ENCODE assay signal across 8 cellular contexts in genomic region chr10:74826142-74827044, GRCh38. TPM values are rescaled to one million over a fixed set of nuclear protein-coding genes. Genes with fewer than 3 reads are reported as not detected.
DNase-seq lines count a peak whose midpoint lies in the region; ATAC-seq and TF ChIP-seq lines count a peak whose summit lies in the region.

KAT6B (plus strand) TSS chr10:74826600; CDS start chr10:74842858, 16,258 bp downstream.

- intact Hi-C loops in CD14-positive monocyte (cut with micrococcal nuclease): loop anchor here (10.0 kb wide), 4 partner anchors 68 to 672 kb away; partner anchors contain the start of genes ADK (in 2 of the 2), AP3M1 (in 2 of the 2), COMTD1 (in 1 of the 2) and SAMD8 (in 1 of the 2)

- H3K9me3 Mint-ChIP-seq in CD14-positive monocyte: no peaks in the 10 kb centered on the region

- peaks cover 49% of the 10 kb centered on the region for H3K4me1 Mint-ChIP-seq in CD14-positive monocyte

- ATAC-seq in GM19351 (IDR thresholded peaks at IDR 0.05; ENCODE audit: unreplicated experiment): peak; percentile 83
- ATAC-seq in HG03521 (IDR thresholded peaks at IDR 0.05; ENCODE audit: unreplicated experiment): peak; percentile 83

- DNase-seq in CD14-positive monocyte (ENCODE audit: low spot score) (peak; percentile 100), NCI-H748 (lab: John Stamatoyannopoulos, UW; ENCODE audit: unreplicated experiment) (peak; percentile 100), cortex of kidney (lab: John Stamatoyannopoulos, UW) (peak; percentile 84), left kidney (ENCODE audit: low read depth, low spot score) (peak; percentile 100)
- peak; percentile 100 for DNase-seq in activated CD4-positive, alpha-beta T cell treated with anti-CD3 and anti-CD28 coated beads, Interleukin-2, amount 50 U/mL, for 1 hour
- peak; percentile 99 to 100 for DNase-seq in stimulated activated CD4-positive, alpha-beta T cell treated with anti-CD3 and anti-CD28 coated beads, Interleukin-2, amount 100 ng/mL, for 24 hours

- no peak for TF ChIP-seq CTCF in CD14-positive monocyte (IDR thresholded peaks at IDR 0.05)

- peaks cover 0 to 5% of the 10 kb centered on the region in 2 donors for H3K36me3 Mint-ChIP-seq in CD14-positive monocyte

- peak within 1 kb of the TSS; percentile 94 to 99 (median 98) for H3K27ac Mint-ChIP-seq in CD14-positive monocyte

- H3K27me3 Mint-ChIP-seq in CD14-positive monocyte (ENCODE audit: low read depth in 3 of 3): peaks cover 0 to 4% (median 0%) of the 10 kb centered on the region in 3 donors

- H3K4me3 Mint-ChIP-seq in CD14-positive monocyte: peak within 1 kb of the TSS; percentile 88 to 93

RNA-seq across cellular contexts. Expression of gene KAT6B, which starts in this region (rescaled TPM):
- polyA plus RNA-seq in CD14-positive monocyte: 1 to 10 TPM; 3.3 to 6.2 TPM

Comparison
In these comparisons a context has a peak if more than half of its experiments do, and no peak if none do; other contexts are left out.
1. Peak in every context shown above with its lines: DNase-seq and ATAC-seq.